8 cellular contexts compared by ENCODE assay signal in the genomic region with DNA sequence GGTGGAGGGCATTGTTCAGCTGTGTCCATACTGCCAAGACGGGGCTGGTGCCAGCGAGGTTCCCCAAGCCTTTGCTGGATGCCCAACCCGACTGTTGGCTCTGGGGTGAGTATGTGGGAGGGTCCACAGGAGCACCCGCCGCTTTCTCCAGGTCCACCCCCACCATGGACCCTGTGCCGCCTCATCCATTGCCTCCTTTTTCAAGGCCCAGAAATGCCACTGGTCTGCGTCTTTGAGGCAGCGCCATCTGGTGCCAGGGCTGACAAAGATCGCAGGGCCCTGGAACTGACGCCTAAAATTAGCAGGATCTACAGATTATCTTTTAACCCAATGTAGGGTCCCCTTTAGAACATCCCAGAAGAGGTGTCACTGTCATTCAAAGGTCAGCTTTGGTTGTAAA. TPM values are rescaled to one million over a fixed set of nuclear protein-coding genes. Genes with fewer than 3 reads are reported as not detected.
DNase-seq lines count a peak whose midpoint lies in the region; ATAC-seq and TF ChIP-seq lines count a peak whose summit lies in the region.

No MANE protein-coding gene starts in this region.

- ATAC-seq in HG03354 (IDR thresholded peaks at IDR 0.05; ENCODE audit: poor library complexity, severe bottlenecking, unreplicated experiment), result no peak
- no peak for ATAC-seq in GM19452 (IDR thresholded peaks at IDR 0.05; ENCODE audit: unreplicated experiment)

- peaks cover 99% of the 10 kb centered on the region for H3K36me3 ChIP-seq in MG63
- H3K36me3 ChIP-seq in parathyroid adenoma (ENCODE audit: control insufficient read depth, insufficient read depth, low read length), result no peaks in the 10 kb centered on the region

- no peaks in the 10 kb centered on the region for H3K79me2 ChIP-seq in parathyroid adenoma

- no peak overlapping the region for H3K4me2 ChIP-seq in parathyroid adenoma (ENCODE audit: low read length)

- H3K9me3 ChIP-seq in MG63 (no peaks in the 10 kb centered on the region), parathyroid adenoma (ENCODE audit: control insufficient read depth, low read length) (no peaks in the 10 kb centered on the region)

- no peak overlapping the region for H2AFZ ChIP-seq in parathyroid adenoma

- peaks cover 15% of the 10 kb centered on the region for H3K4me1 ChIP-seq in parathyroid adenoma

- H3K27me3 ChIP-seq in MG63 (no peaks in the 10 kb centered on the region), parathyroid adenoma (ENCODE audit: control insufficient read depth, insufficient read depth, low read length) (no peaks in the 10 kb centered on the region)

- DNase-seq in EH (ENCODE audit: low read depth) (peak; percentile 24), MG63 (peak; percentile 54), choroid plexus epithelial cell (ENCODE audit: low read depth) (no peak), NCI-H2081 treated with DMSO at 0.1 percent for 48 hours (lab: John Stamatoyannopoulos, UW) (no peak), DMS153 treated with DMSO at 0.1 percent for 48 hours (lab: John Stamatoyannopoulos, UW; ENCODE audit: unreplicated experiment) (no peak)

- H3K27ac ChIP-seq in parathyroid adenoma, result no peak overlapping the region

- H3K4me3 ChIP-seq in MG63, result no peak overlapping the region
- no peak overlapping the region for H3K4me3 ChIP-seq in choroid plexus epithelial cell (ENCODE audit: low read depth, low read length)
- no peak overlapping the region for H3K4me3 ChIP-seq in parathyroid adenoma (ENCODE audit: low read depth, low read length)

- peak; percentile 50 for TF ChIP-seq CTCF in choroid plexus epithelial cell (conservative IDR thresholded peaks at IDR 0.05; ENCODE audit: low read depth, low read length)
- TF ChIP-seq CTCF in parathyroid adenoma (IDR thresholded peaks at IDR 0.05), result peak; percentile 6

- H3K9ac ChIP-seq in parathyroid adenoma, result no peak overlapping the region

RNA-seq across cellular contexts. Expression of a gene that starts 34.6 kb away (rescaled TPM):
- total RNA-seq in MG63 (2014; rRNA removed; shearing (Covaris generic); ENCODE audit: low replicate concordance), result 53.9 and 78.0 TPM in 2 replicates

Comparison
In these comparisons a context has a peak if more than half of its experiments do, and no peak if none do; other contexts are left out.
1. DNase-seq: peak in EH (single experiment) and MG63 (single experiment); none in choroid plexus epithelial cell (single experiment), NCI-H2081 treated with DMSO at 0.1 percent for 48 hours (single experiment) and DMS153 treated with DMSO at 0.1 percent for 48 hours (single experiment).